Comparison of ENCODE assay signal across 13 cellular contexts in genomic region chr14:64409509-64409908, GRCh38. TPM values are rescaled to one million over a fixed set of nuclear protein-coding genes. Genes with fewer than 3 reads are reported as not detected.
DNase-seq lines count a peak whose midpoint lies in the region; ATAC-seq and TF ChIP-seq lines count a peak whose summit lies in the region.
"Had no signal": no experiment of that assay in that cellular context is flagged by ENCODE, and none has a peak within 500 bp of the region (broad histone marks: within the 10 kb centered on the region; RNA-seq: fewer than 3 reads in every experiment).

No MANE protein-coding gene starts in this region.

- H3K27ac ChIP-seq in tibial artery = peak overlapping the region; percentile 22 to 61
- no peak overlapping the region for H3K27ac ChIP-seq in vagina
- H3K27ac ChIP-seq: transverse colon had no signal

- DNase-seq in activated naive CD8-positive, alpha-beta T cell treated with anti-CD3 and anti-CD28 coated beads, Interleukin-2, amount 10 ng/mL, durations not matched to agents 7 days and 5 days = no peak
- no peak for DNase-seq in activated naive CD8-positive, alpha-beta T cell treated with anti-CD3 and anti-CD28 coated beads for 36 hours
- no peak for DNase-seq in activated naive CD8-positive, alpha-beta T cell treated with anti-CD3 and anti-CD28 coated beads, Interleukin-2, amount 50 U/mL, for 24 hours
- DNase-seq in tibial artery = no peak
- DNase-seq in DMS 273 treated with DMSO at 0.1 percent for 48 hours (lab: John Stamatoyannopoulos, UW) = no peak
- DNase-seq in vagina (ENCODE audit: extremely low spot score in 2 of 2) = no peak
- no peak for DNase-seq in posterior cingulate gyrus
- DNase-seq: activated T-cell treated with anti-CD3 and anti-CD28 coated beads, Interleukin-2, amount 50 U/mL, for 48 hours; H7; NCI-H1436; NCI-H446 treated with DMSO at 0.1 percent for 48 hours; transverse colon had no signal

- H3K36me3 Mint-ChIP-seq in activated naive CD8-positive, alpha-beta T cell treated with anti-CD3 and anti-CD28 coated beads, Interleukin-2, amount 10 ng/mL, durations not matched to agents 7 days and 5 days = peaks cover 44% of the 10 kb centered on the region
- H3K36me3 Mint-ChIP-seq in activated naive CD8-positive, alpha-beta T cell treated with anti-CD3 and anti-CD28 coated beads for 36 hours = peaks cover 27% of the 10 kb centered on the region
- peaks cover 53% of the 10 kb centered on the region for H3K36me3 Mint-ChIP-seq in activated naive CD8-positive, alpha-beta T cell treated with anti-CD3 and anti-CD28 coated beads, Interleukin-2, amount 50 U/mL, for 24 hours (ENCODE audit: low read depth)

- H3K4me1 ChIP-seq in tibial artery (peaks cover 0 to 41% (median 16%) of the 10 kb centered on the region in 4 donors), vagina (no peaks in the 10 kb centered on the region)
- H3K4me1 ChIP-seq: transverse colon had no signal

- H3K9me3 Mint-ChIP-seq in activated naive CD8-positive, alpha-beta T cell treated with anti-CD3 and anti-CD28 coated beads, Interleukin-2, amount 10 ng/mL, durations not matched to agents 7 days and 5 days = no peaks in the 10 kb centered on the region
- no peaks in the 10 kb centered on the region for H3K9me3 Mint-ChIP-seq in activated naive CD8-positive, alpha-beta T cell treated with anti-CD3 and anti-CD28 coated beads for 36 hours
- no peaks in the 10 kb centered on the region for H3K9me3 Mint-ChIP-seq in activated naive CD8-positive, alpha-beta T cell treated with anti-CD3 and anti-CD28 coated beads, Interleukin-2, amount 50 U/mL, for 24 hours

- no peaks in the 10 kb centered on the region for H3K27me3 Mint-ChIP-seq in activated naive CD8-positive, alpha-beta T cell treated with anti-CD3 and anti-CD28 coated beads, Interleukin-2, amount 10 ng/mL, durations not matched to agents 7 days and 5 days
- H3K27me3 Mint-ChIP-seq in activated naive CD8-positive, alpha-beta T cell treated with anti-CD3 and anti-CD28 coated beads for 36 hours = no peaks in the 10 kb centered on the region
- no peaks in the 10 kb centered on the region for H3K27me3 Mint-ChIP-seq in activated naive CD8-positive, alpha-beta T cell treated with anti-CD3 and anti-CD28 coated beads, Interleukin-2, amount 50 U/mL, for 24 hours

- intact Hi-C loops in tibial artery (cut with DNase I; ENCODE audit: low total_unique reads) = no loop called here
- intact Hi-C loops in vagina (cut with DNase I) = no loop called here
- intact Hi-C loops in posterior cingulate gyrus (cut with DNase I) = no loop called here

- H3K27ac Mint-ChIP-seq in activated naive CD8-positive, alpha-beta T cell treated with anti-CD3 and anti-CD28 coated beads, Interleukin-2, amount 10 ng/mL, durations not matched to agents 7 days and 5 days = peak overlapping the region; percentile 52
- H3K27ac Mint-ChIP-seq in activated naive CD8-positive, alpha-beta T cell treated with anti-CD3 and anti-CD28 coated beads for 36 hours = no peak overlapping the region
- H3K27ac Mint-ChIP-seq in activated naive CD8-positive, alpha-beta T cell treated with anti-CD3 and anti-CD28 coated beads, Interleukin-2, amount 50 U/mL, for 24 hours = peak overlapping the region; percentile 29

- no peaks in the 10 kb centered on the region for H3K27me3 ChIP-seq in tibial artery
- no peaks in the 10 kb centered on the region for H3K27me3 ChIP-seq in vagina
- H3K27me3 ChIP-seq: transverse colon had no signal

- ATAC-seq in activated naive CD8-positive, alpha-beta T cell treated with anti-CD3 and anti-CD28 coated beads, Interleukin-2, amount 10 ng/mL, durations not matched to agents 7 days and 5 days (ENCODE audit: low read depth) = no peak
- ATAC-seq in HG02870 (IDR thresholded peaks at IDR 0.05; ENCODE audit: unreplicated experiment) = peak; percentile 51
- no peak for ATAC-seq in activated naive CD8-positive, alpha-beta T cell treated with anti-CD3 and anti-CD28 coated beads, Interleukin-2, amount 50 U/mL, for 24 hours

- POLR2A ChIA-PET in activated naive CD8-positive, alpha-beta T cell treated with anti-CD3 and anti-CD28 coated beads, Interleukin-2, amount 10 ng/mL, durations not matched to agents 7 days and 5 days (lab: Charles Lee) = interaction anchor here (1.0 kb wide), 1 partner anchor 13 kb away, joined by 3 read pairs; no protein-coding TSS in a partner anchor

- peaks cover 34% of the 10 kb centered on the region for H3K4me1 Mint-ChIP-seq in activated naive CD8-positive, alpha-beta T cell treated with anti-CD3 and anti-CD28 coated beads, Interleukin-2, amount 10 ng/mL, durations not matched to agents 7 days and 5 days
- H3K4me1 Mint-ChIP-seq in activated naive CD8-positive, alpha-beta T cell treated with anti-CD3 and anti-CD28 coated beads for 36 hours = peaks cover 24% of the 10 kb centered on the region
- H3K4me1 Mint-ChIP-seq in activated naive CD8-positive, alpha-beta T cell treated with anti-CD3 and anti-CD28 coated beads, Interleukin-2, amount 50 U/mL, for 24 hours = peaks cover 22% of the 10 kb centered on the region

- TF ChIP-seq CTCF in tibial artery (IDR thresholded peaks at IDR 0.05) (no peak), vagina (IDR thresholded peaks at IDR 0.05) (no peak)

- TF ChIP-seq POLR2A in vagina (IDR thresholded peaks at IDR 0.05) = no peak

- no peaks in the 10 kb centered on the region for H3K9me3 ChIP-seq in tibial artery
- no peaks in the 10 kb centered on the region for H3K9me3 ChIP-seq in vagina
- H3K9me3 ChIP-seq: transverse colon had no signal

- no peak overlapping the region for H3K4me3 Mint-ChIP-seq in activated naive CD8-positive, alpha-beta T cell treated with anti-CD3 and anti-CD28 coated beads, Interleukin-2, amount 10 ng/mL, durations not matched to agents 7 days and 5 days
- H3K4me3 Mint-ChIP-seq in activated naive CD8-positive, alpha-beta T cell treated with anti-CD3 and anti-CD28 coated beads for 36 hours = no peak overlapping the region
- H3K4me3 Mint-ChIP-seq in activated naive CD8-positive, alpha-beta T cell treated with anti-CD3 and anti-CD28 coated beads, Interleukin-2, amount 50 U/mL, for 24 hours = no peak overlapping the region

- H3K36me3 ChIP-seq in tibial artery = peaks cover 6 to 21% (median 20%) of the 10 kb centered on the region in 3 donors
- H3K36me3 ChIP-seq in vagina = peaks cover 0 to 3% of the 10 kb centered on the region in 2 donors

- H3K4me3 ChIP-seq in tibial artery = no peak overlapping the region
- H3K4me3 ChIP-seq in vagina = no peak overlapping the region
- H3K4me3 ChIP-seq: transverse colon had no signal

RNA-seq across cellular contexts. Expression of gene MTHFD1, which starts 21.4 kb away (rescaled TPM):
- 100 to 1,000 TPM; 146 to 147 TPM for total RNA-seq in activated naive CD8-positive, alpha-beta T cell treated with anti-CD3 and anti-CD28 coated beads, Interleukin-2, amount 10 ng/mL, durations not matched to agents 7 days and 5 days
- total RNA-seq in activated naive CD8-positive, alpha-beta T cell treated with anti-CD3 and anti-CD28 coated beads for 36 hours = 100 to 1,000 TPM; 266 to 269 TPM
- total RNA-seq in vagina = 40.3 TPM

RNA-seq across cellular contexts. Expression of gene AKAP5, which starts 55.8 kb away (rescaled TPM):
- 1 to 10 TPM; 1.7 TPM for total RNA-seq in activated naive CD8-positive, alpha-beta T cell treated with anti-CD3 and anti-CD28 coated beads, Interleukin-2, amount 10 ng/mL, durations not matched to agents 7 days and 5 days
- total RNA-seq in activated naive CD8-positive, alpha-beta T cell treated with anti-CD3 and anti-CD28 coated beads for 36 hours = 1 to 10 TPM; 1.2 to 1.4 TPM
- total RNA-seq in vagina = 0.49 TPM
